11 cellular contexts compared by ENCODE assay signal in the genomic region with DNA sequence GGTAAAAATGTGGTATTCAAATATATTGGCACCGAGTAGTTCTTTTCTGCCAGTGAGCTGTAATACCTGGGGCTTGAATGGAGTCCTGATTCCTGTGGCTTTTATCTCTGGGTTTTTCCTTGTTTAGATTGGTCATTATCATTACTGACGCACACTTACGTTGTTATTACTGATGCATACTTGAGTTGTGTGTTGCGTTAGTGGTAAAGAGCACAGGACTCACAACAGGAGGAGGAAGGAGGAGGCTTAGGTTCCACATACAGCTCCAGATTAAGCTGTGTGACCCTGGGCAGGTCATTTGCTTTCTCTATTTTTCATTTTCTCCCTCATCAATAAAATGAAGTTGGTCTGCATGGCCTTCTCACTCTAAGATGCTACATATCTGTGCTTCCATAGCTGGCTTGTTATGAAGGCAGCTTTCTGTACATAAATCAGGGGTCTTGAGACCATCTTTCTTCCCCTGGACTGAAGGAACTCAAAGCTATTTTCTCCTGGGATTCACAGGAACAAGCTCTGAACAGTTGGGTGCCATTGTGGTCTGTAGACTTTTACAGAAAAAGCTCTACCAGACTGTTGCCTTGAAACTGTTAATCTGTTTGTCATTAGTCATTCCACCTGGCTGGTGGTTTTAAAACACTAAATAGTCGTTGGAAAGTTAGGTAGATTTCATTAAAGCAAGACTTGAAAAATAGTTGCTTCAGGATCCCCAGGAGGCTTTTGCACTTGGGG. TPM values are rescaled to one million over a fixed set of nuclear protein-coding genes. Genes with fewer than 3 reads are reported as not detected.
DNase-seq lines count a peak whose midpoint lies in the region; ATAC-seq and TF ChIP-seq lines count a peak whose summit lies in the region.
"Had no signal": no experiment of that assay in that cellular context is flagged by ENCODE, and none has a peak within 500 bp of the region (broad histone marks: within the 10 kb centered on the region; RNA-seq: fewer than 3 reads in every experiment).

No MANE protein-coding gene starts in this region.

- WGBS in gastroesophageal sphincter (ENCODE audit: low coverage in 1 of 2), 2 donors = 41% methylated on average over 5 of the region's 5 CpGs
- WGBS in smooth muscle cell (ENCODE audit: low lambda C conversion rate) = 37% methylated on average over 5 of the region's 5 CpGs

- H3K79me2 ChIP-seq in GM23338 (replicated peaks; ENCODE audit: insufficient read depth) (peaks cover 100% of the 10 kb centered on the region), smooth muscle cell (ENCODE audit: low read depth) (peaks cover 99% of the 10 kb centered on the region)

- H3F3A ChIP-seq in GM23338 (replicated peaks; ENCODE audit: low read depth) = no peaks in the 10 kb centered on the region
- H3F3A ChIP-seq in smooth muscle cell (ENCODE audit: low read depth) = peaks cover 24% of the 10 kb centered on the region

- H3K9me3 ChIP-seq in SK-N-MC (ENCODE audit: low read depth, low read length) (no peaks in the 10 kb centered on the region), gastroesophageal sphincter (no peaks in the 10 kb centered on the region), smooth muscle cell (replicated peaks; ENCODE audit: low read depth) (no peaks in the 10 kb centered on the region)

- no peak for DNase-seq in GM23338 (ENCODE audit: low spot score)
- DNase-seq in SK-N-MC (ENCODE audit: low read depth, low spot score) = no peak
- no peak for DNase-seq in smooth muscle cell (lab: John Stamatoyannopoulos, UW; ENCODE audit: unreplicated experiment)
- DNase-seq in Ammon's horn (ENCODE audit: low spot score) = no peak
- no peak for DNase-seq in NCI-H510A treated with DMSO at 0.1 percent for 48 hours (lab: John Stamatoyannopoulos, UW)
- DNase-seq in natural killer cell treated with Interleukin-12 subunit alpha and Interleukin-12 subunit beta and Interleukin-15 and Interleukin-18, amount 100 ng/mL, for 72 hours (ENCODE audit: low spot score) = no peak
- DNase-seq in naive thymus-derived CD8-positive, alpha-beta T cell = no peak
- DNase-seq: NCI-H1105 treated with DMSO at 0.1 percent for 48 hours had no signal

- peak overlapping the region; percentile 79 for H3K4me2 ChIP-seq in GM23338
- peak overlapping the region; percentile 86 for H3K4me2 ChIP-seq in smooth muscle cell

- no peaks in the 10 kb centered on the region for H3K9me2 ChIP-seq in GM23338 (ENCODE audit: insufficient read depth)

- peaks cover 20% of the 10 kb centered on the region for H3K4me1 Mint-ChIP-seq in GM23338
- peaks cover 12 to 26% of the 10 kb centered on the region in 2 donors for H3K4me1 Mint-ChIP-seq in natural killer cell treated with Interleukin-12 subunit alpha and Interleukin-12 subunit beta and Interleukin-15 and Interleukin-18, amount 100 ng/mL, for 72 hours (ENCODE audit: low read depth in 2 of 2)
- peaks cover 0 to 17% (median 6%) of the 10 kb centered on the region in 4 donors for H3K4me1 Mint-ChIP-seq in naive thymus-derived CD8-positive, alpha-beta T cell

- TF ChIP-seq POLR2A in gastroesophageal sphincter (IDR thresholded peaks at IDR 0.05) = no peak

- H3K9ac ChIP-seq in SK-N-MC (ENCODE audit: insufficient read length) (peak overlapping the region; percentile 32), smooth muscle cell (ENCODE audit: low read depth) (peak overlapping the region; percentile 72)

- H3K27ac Mint-ChIP-seq in GM23338 = no peak overlapping the region
- no peak overlapping the region for H3K27ac Mint-ChIP-seq in natural killer cell treated with Interleukin-12 subunit alpha and Interleukin-12 subunit beta and Interleukin-15 and Interleukin-18, amount 100 ng/mL, for 72 hours
- no peak overlapping the region for H3K27ac Mint-ChIP-seq in naive thymus-derived CD8-positive, alpha-beta T cell
- H3K27ac Mint-ChIP-seq: activated CD8-positive, alpha-beta T cell treated with anti-CD3 and anti-CD28 coated beads for 36 hours had no signal

- POLR2A ChIA-PET in naive thymus-derived CD8-positive, alpha-beta T cell (lab: Charles Lee) = interaction anchor here (0.5 to 9.4 kb wide), 9 partner anchors 8 to 84 kb away, joined by 3 to 93 read pairs (median 5); no protein-coding TSS in a partner anchor

- H2AFZ ChIP-seq in GM23338 = no peak overlapping the region
- H2AFZ ChIP-seq in smooth muscle cell (ENCODE audit: low read depth) = no peak overlapping the region

- no peak for TF ChIP-seq EP300 in gastroesophageal sphincter (IDR thresholded peaks at IDR 0.05)

- H3K4me1 ChIP-seq in GM23338 (ENCODE audit: insufficient read depth) (peaks cover 79% of the 10 kb centered on the region), gastroesophageal sphincter (peaks cover 47 to 84% (median 55%) of the 10 kb centered on the region in 3 donors), smooth muscle cell (ENCODE audit: low read depth) (peaks cover 71% of the 10 kb centered on the region)

- no peak for TF ChIP-seq CTCF in GM23338 (conservative IDR thresholded peaks at IDR 0.05; ENCODE audit: low read depth in 2 of 2)
- no peak for TF ChIP-seq CTCF in gastroesophageal sphincter (IDR thresholded peaks at IDR 0.05)
- no peak for TF ChIP-seq CTCF in smooth muscle cell (IDR thresholded peaks at IDR 0.05; ENCODE audit: borderline replicate concordance, insufficient read depth, poor library complexity, severe bottlenecking)

- H3K36me3 ChIP-seq in GM23338 (ENCODE audit: insufficient read depth) (no peaks in the 10 kb centered on the region), SK-N-MC (ENCODE audit: insufficient read depth, low read length) (peaks cover 24% of the 10 kb centered on the region), gastroesophageal sphincter (no peaks in the 10 kb centered on the region), smooth muscle cell (ENCODE audit: low read depth) (no peaks in the 10 kb centered on the region)

- H4K20me1 ChIP-seq in GM23338 (replicated peaks; ENCODE audit: insufficient read depth) (peaks cover 73% of the 10 kb centered on the region), smooth muscle cell (ENCODE audit: low read depth) (peaks cover 91% of the 10 kb centered on the region)

- H3K27ac ChIP-seq in GM23338 (ENCODE audit: low read depth) (no peak overlapping the region), SK-N-MC (peak overlapping the region; percentile 28), gastroesophageal sphincter (peak overlapping the region in 3 of 4 donors; percentile 10 to 99 (median 17)), smooth muscle cell (ENCODE audit: low read depth) (peak overlapping the region; percentile 85)

- H3K27me3 ChIP-seq in GM23338 (ENCODE audit: insufficient read depth) = no peaks in the 10 kb centered on the region
- H3K27me3 ChIP-seq in gastroesophageal sphincter = no peaks in the 10 kb centered on the region
- no peaks in the 10 kb centered on the region for H3K27me3 ChIP-seq in smooth muscle cell (ENCODE audit: low read depth)

- no peak for ATAC-seq in GM23338
- ATAC-seq in gastroesophageal sphincter = no peak
- ATAC-seq in natural killer cell treated with Interleukin-12 subunit alpha and Interleukin-12 subunit beta and Interleukin-15 and Interleukin-18, amount 100 ng/mL, for 72 hours = no peak
- ATAC-seq in naive thymus-derived CD8-positive, alpha-beta T cell = no peak

- no peaks in the 10 kb centered on the region; the same call in 2 of the 3 replicates for H3K9me3 Mint-ChIP-seq in GM23338
- H3K9me3 Mint-ChIP-seq in natural killer cell treated with Interleukin-12 subunit alpha and Interleukin-12 subunit beta and Interleukin-15 and Interleukin-18, amount 100 ng/mL, for 72 hours = no peaks in the 10 kb centered on the region
- H3K9me3 Mint-ChIP-seq in naive thymus-derived CD8-positive, alpha-beta T cell = no peaks in the 10 kb centered on the region
- H3K9me3 Mint-ChIP-seq: activated CD8-positive, alpha-beta T cell treated with anti-CD3 and anti-CD28 coated beads for 36 hours; nephron had no signal

- no peaks in the 10 kb centered on the region; the same call in 2 of the 3 replicates for H3K36me3 Mint-ChIP-seq in GM23338 (ENCODE audit: low read depth)
- peaks cover 4% of the 10 kb centered on the region for H3K36me3 Mint-ChIP-seq in natural killer cell treated with Interleukin-12 subunit alpha and Interleukin-12 subunit beta and Interleukin-15 and Interleukin-18, amount 100 ng/mL, for 72 hours
- H3K36me3 Mint-ChIP-seq in naive thymus-derived CD8-positive, alpha-beta T cell = peaks cover 0 to 17% (median 2%) of the 10 kb centered on the region in 3 donors

- H3K4me3 Mint-ChIP-seq in GM23338 = no peak overlapping the region
- no peak overlapping the region for H3K4me3 Mint-ChIP-seq in natural killer cell treated with Interleukin-12 subunit alpha and Interleukin-12 subunit beta and Interleukin-15 and Interleukin-18, amount 100 ng/mL, for 72 hours
- H3K4me3 Mint-ChIP-seq in naive thymus-derived CD8-positive, alpha-beta T cell = no peak overlapping the region
- H3K4me3 Mint-ChIP-seq: activated CD8-positive, alpha-beta T cell treated with anti-CD3 and anti-CD28 coated beads for 36 hours; nephron had no signal

- no peaks in the 10 kb centered on the region for H3K27me3 Mint-ChIP-seq in GM23338 (ENCODE audit: insufficient read depth, low read depth, poor library complexity)
- H3K27me3 Mint-ChIP-seq in natural killer cell treated with Interleukin-12 subunit alpha and Interleukin-12 subunit beta and Interleukin-15 and Interleukin-18, amount 100 ng/mL, for 72 hours = no peaks in the 10 kb centered on the region
- H3K27me3 Mint-ChIP-seq in naive thymus-derived CD8-positive, alpha-beta T cell = no peaks in the 10 kb centered on the region
- H3K27me3 Mint-ChIP-seq: activated CD8-positive, alpha-beta T cell treated with anti-CD3 and anti-CD28 coated beads for 36 hours had no signal

- H3K4me3 ChIP-seq in GM23338 = peak overlapping the region; percentile 68
- peak overlapping the region; percentile 25; the same call in 1 of the 2 replicates for H3K4me3 ChIP-seq in SK-N-MC
- no peak overlapping the region for H3K4me3 ChIP-seq in gastroesophageal sphincter
- peak overlapping the region; percentile 6 for H3K4me3 ChIP-seq in smooth muscle cell

TF ChIP-seq in GM23338, 12 proteins besides CTCF, POLR2A, EP300 and RAD21 (continues in another document):
- TF ChIP-seq NANOG (IDR thresholded peaks at IDR 0.05; ENCODE audit: borderline replicate concordance) (no peak), STAT1 (IDR thresholded peaks at IDR 0.05; ENCODE audit: unreplicated experiment) (no peak), ZNF114 (CRISPR knock-in tag; IDR thresholded peaks at IDR 0.05) (no peak), ZNF331 (CRISPR knock-in tag; IDR thresholded peaks at IDR 0.05; ENCODE audit: low read depth) (no peak)

RNA-seq across cellular contexts. Expression of a gene that starts 5.6 kb away (rescaled TPM):
- 82.1 and 104 TPM in 2 replicates for total RNA-seq in GM23338 (2014; rRNA removed; shearing (Covaris generic))
- 50.0 and 62.6 TPM in 2 replicates for polyA plus RNA-seq in GM23338 (2016; fragmentation: Nextera tagmentation; extraction: Ambion mirVana)
- 10 to 100 TPM; 28.2 to 64.2 (median 42.6) TPM for total RNA-seq in gastroesophageal sphincter
- total RNA-seq in smooth muscle cell = 30.4 and 33.1 TPM in 2 replicates
- 17.5 and 24.9 TPM in 2 replicates for polyA plus RNA-seq in smooth muscle cell
- 100 to 1,000 TPM; 132 to 196 TPM for total RNA-seq in natural killer cell treated with Interleukin-12 subunit alpha and Interleukin-12 subunit beta and Interleukin-15 and Interleukin-18, amount 100 ng/mL, for 72 hours
- 100 to 1,000 TPM; 123 TPM for total RNA-seq in naive thymus-derived CD8-positive, alpha-beta T cell
- 10 to 100 TPM; 21.2 to 32.0 (median 28.9) TPM for polyA plus RNA-seq in naive thymus-derived CD8-positive, alpha-beta T cell

Comparison
In these comparisons a context has a peak if more than half of its experiments do, and no peak if none do; other contexts are left out.
1. H3K4me3 ChIP-seq: peak in GM23338 (single experiment), SK-N-MC (single experiment) and smooth muscle cell (single experiment); none in gastroesophageal sphincter (0 of 2).